In the genomic region with DNA sequence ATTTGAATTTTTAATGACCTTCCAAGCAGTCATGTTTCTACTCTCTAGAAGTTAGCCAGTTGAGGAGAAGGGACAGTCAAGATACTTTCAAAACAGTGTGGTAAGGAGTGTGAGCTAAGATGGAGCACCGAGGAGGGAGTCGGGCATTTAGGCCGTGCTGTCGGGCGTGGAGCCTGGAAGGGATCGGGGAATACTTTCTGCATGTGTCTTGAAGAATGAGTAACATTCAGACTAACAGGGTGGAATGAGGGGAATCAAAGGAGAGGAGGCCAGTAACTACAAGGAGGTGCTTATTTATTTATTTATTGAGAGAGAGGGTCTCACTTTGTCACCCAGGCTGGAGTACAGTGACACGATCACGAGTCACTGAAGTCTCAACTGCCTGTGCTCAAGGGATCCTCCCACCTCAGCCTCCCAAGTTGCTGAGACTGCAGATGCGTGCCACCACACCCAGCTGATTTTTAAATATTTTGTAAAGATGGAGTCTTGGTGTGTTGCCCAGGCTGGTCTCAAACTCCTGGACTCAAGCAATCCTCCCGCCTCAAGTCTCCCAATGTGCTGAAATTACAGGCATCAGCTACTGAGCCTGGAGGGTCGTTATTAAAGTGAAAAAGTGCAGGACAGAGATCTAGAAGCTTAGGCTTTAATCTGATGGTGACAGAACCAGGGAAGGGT, we compare ENCODE assay signal across 8 cellular contexts. TPM values are rescaled to one million over a fixed set of nuclear protein-coding genes. Genes with fewer than 3 reads are reported as not detected.
DNase-seq lines count a peak whose midpoint lies in the region; ATAC-seq and TF ChIP-seq lines count a peak whose summit lies in the region.
"Not testable (repeated sequence)": the region's sequence is repeated elsewhere in the genome, so short reads cannot be mapped to it uniquely, and the experiment has no call there.

No MANE protein-coding gene starts in this region.

- WGBS in heart right ventricle, 2 donors, result 77 to 78% methylated on average over 11 of the region's 11 CpGs

- H3K27ac ChIP-seq in dorsolateral prefrontal cortex (peak overlapping the region in 5 of 59 donors; percentile 12 to 97 (median 96)), heart right ventricle (peak overlapping the region in 5 of 10 donors; percentile 97 to 100 (median 99)), thoracic aorta (peak overlapping the region; percentile 96 to 99)

- not testable (repeated sequence) for TF ChIP-seq CTCF in Caco-2 (IDR thresholded peaks at IDR 0.05; ENCODE audit: insufficient read depth in 1 of 2, low read depth in 1 of 2, low read length in 1 of 2, severe bottlenecking in 1 of 2, unreplicated experiment in 1 of 2); dorsolateral prefrontal cortex (IDR thresholded peaks at IDR 0.05 in 54 of 56, conservative IDR thresholded peaks at IDR 0.05 in 2 of 56; ENCODE audit: low read depth in 1 of 56, partially characterized antibody in 56 of 56); heart right ventricle (IDR thresholded peaks at IDR 0.05); nephron progenitor cell (IDR thresholded peaks at IDR 0.05); thoracic aorta (IDR thresholded peaks at IDR 0.05)

- BruUV-seq in Caco-2 (replicated peaks; lab: Mats Ljungman, UMichigan), result not testable (repeated sequence)

- intact Hi-C loops in Caco-2 (cut with micrococcal nuclease; ENCODE audit: unreplicated experiment) (loop anchor here (2.0 to 10.0 kb wide), 3 partner anchors 37 to 339 kb away; a partner anchor contains a TSS), dorsolateral prefrontal cortex (cut with DNase I) (loop anchor here (2.0 to 10.0 kb wide), 2 partner anchors 13 to 189 kb away; no protein-coding TSS in a partner anchor), heart right ventricle (cut with DNase I) (loop anchor here in 6 of 10 donors (2.0 to 10.0 kb wide), 5 partner anchors 27 to 85 kb away; a partner anchor contains a TSS)

- not testable (repeated sequence) for H3K27me3 Mint-ChIP-seq in Caco-2 (ENCODE audit: insufficient read depth, unreplicated experiment); IgD-negative memory B cell; T-helper 1 cell treated with Interleukin-12 subunit alpha and Interleukin-12 subunit beta and Interleukin-4 antibody, amounts not matched to agents 30 μg/mL and 1 μg/mL, for 36 hours (ENCODE audit: low read depth); activated naive CD8-positive, alpha-beta T cell treated with anti-CD3 and anti-CD28 coated beads for 36 hours; nephron progenitor cell (ENCODE audit: low read depth, poor library complexity)

- ATAC-seq in heart right ventricle; thoracic aorta (ENCODE audit: insufficient number of reproducible peaks, low FRiP score, low read depth): not testable (repeated sequence)

- H3K36me3 Mint-ChIP-seq in Caco-2 (ENCODE audit: insufficient read depth, unreplicated experiment) (peaks cover 72% of the 10 kb centered on the region), nephron progenitor cell (ENCODE audit: low read depth) (peaks cover 51% of the 10 kb centered on the region)
- not testable (repeated sequence) for H3K36me3 Mint-ChIP-seq in IgD-negative memory B cell; T-helper 1 cell treated with Interleukin-12 subunit alpha and Interleukin-12 subunit beta and Interleukin-4 antibody, amounts not matched to agents 30 μg/mL and 1 μg/mL, for 36 hours (ENCODE audit: low read depth); activated naive CD8-positive, alpha-beta T cell treated with anti-CD3 and anti-CD28 coated beads for 36 hours

- POLR2A ChIA-PET in Caco-2 (lab: Charles Lee), result interaction anchor here (2.5 kb wide), 1 partner anchor 28 kb away, joined by 16 read pairs; a partner anchor contains a TSS

- not testable (repeated sequence) for DNase-seq in Caco-2; activated naive CD8-positive, alpha-beta T cell treated with anti-CD3 and anti-CD28 coated beads for 36 hours; dorsolateral prefrontal cortex; heart right ventricle; nephron progenitor cell; thoracic aorta (ENCODE audit: low spot score)

- not testable (repeated sequence) for H3K4me1 ChIP-seq in Caco-2
- peaks cover 0 to 26% (median 20%) of the 10 kb centered on the region in 9 donors for H3K4me1 ChIP-seq in heart right ventricle
- peaks cover 6 to 23% of the 10 kb centered on the region in 2 donors for H3K4me1 ChIP-seq in thoracic aorta (ENCODE audit: control insufficient read depth in 1 of 2, low read depth in 2 of 2)

- peak overlapping the region; percentile 98 for H3K27ac Mint-ChIP-seq in Caco-2 (ENCODE audit: unreplicated experiment)
- peak overlapping the region in 1 of 3 donors; percentile 71 for H3K27ac Mint-ChIP-seq in IgD-negative memory B cell
- not testable (repeated sequence) for H3K27ac Mint-ChIP-seq in T-helper 1 cell treated with Interleukin-12 subunit alpha and Interleukin-12 subunit beta and Interleukin-4 antibody, amounts not matched to agents 30 μg/mL and 1 μg/mL, for 36 hours; activated naive CD8-positive, alpha-beta T cell treated with anti-CD3 and anti-CD28 coated beads for 36 hours; nephron progenitor cell

- H3K4me3 Mint-ChIP-seq in Caco-2 (ENCODE audit: unreplicated experiment), result peak overlapping the region; percentile 97
- H3K4me3 Mint-ChIP-seq in IgD-negative memory B cell, result peak overlapping the region; percentile 10 to 95 (median 42)
- peak overlapping the region; percentile 96 for H3K4me3 Mint-ChIP-seq in T-helper 1 cell treated with Interleukin-12 subunit alpha and Interleukin-12 subunit beta and Interleukin-4 antibody, amounts not matched to agents 30 μg/mL and 1 μg/mL, for 36 hours
- peak overlapping the region; percentile 94 for H3K4me3 Mint-ChIP-seq in activated naive CD8-positive, alpha-beta T cell treated with anti-CD3 and anti-CD28 coated beads for 36 hours
- H3K4me3 Mint-ChIP-seq in nephron progenitor cell, result peak overlapping the region; percentile 95

- not testable (repeated sequence) for H3K9me3 Mint-ChIP-seq in Caco-2 (ENCODE audit: unreplicated experiment); IgD-negative memory B cell; T-helper 1 cell treated with Interleukin-12 subunit alpha and Interleukin-12 subunit beta and Interleukin-4 antibody, amounts not matched to agents 30 μg/mL and 1 μg/mL, for 36 hours; activated naive CD8-positive, alpha-beta T cell treated with anti-CD3 and anti-CD28 coated beads for 36 hours
- peaks cover 21% of the 10 kb centered on the region for H3K9me3 Mint-ChIP-seq in nephron progenitor cell

- not testable (repeated sequence) for H3K9me3 ChIP-seq in Caco-2, heart right ventricle, thoracic aorta

- H3K4me3 ChIP-seq in Caco-2 (ENCODE audit: low read depth, low read length), result peak overlapping the region; percentile 96
- peak overlapping the region in 56 of 59 donors; percentile 68 to 98 (median 92) for H3K4me3 ChIP-seq in dorsolateral prefrontal cortex
- H3K4me3 ChIP-seq in heart right ventricle, result peak overlapping the region in 9 of 10 donors; percentile 60 to 90 (median 82)
- peak overlapping the region; percentile 100 for H3K4me3 ChIP-seq in thoracic aorta

- CTCF ChIA-PET in Caco-2 (lab: Charles Lee), result not testable (repeated sequence)

- H3K4me1 Mint-ChIP-seq in Caco-2 (ENCODE audit: low read depth, unreplicated experiment) (peaks cover 15% of the 10 kb centered on the region), IgD-negative memory B cell (peaks cover 12 to 17% (median 14%) of the 10 kb centered on the region in 3 donors), nephron progenitor cell (peaks cover 17% of the 10 kb centered on the region)
- H3K4me1 Mint-ChIP-seq in T-helper 1 cell treated with Interleukin-12 subunit alpha and Interleukin-12 subunit beta and Interleukin-4 antibody, amounts not matched to agents 30 μg/mL and 1 μg/mL, for 36 hours (ENCODE audit: low read depth), result peaks cover 18% of the 10 kb centered on the region
- H3K4me1 Mint-ChIP-seq in activated naive CD8-positive, alpha-beta T cell treated with anti-CD3 and anti-CD28 coated beads for 36 hours, result peaks cover 15% of the 10 kb centered on the region

- not testable (repeated sequence) for H3K27me3 ChIP-seq in Caco-2 (replicated peaks; ENCODE audit: control insufficient read depth, insufficient read depth, low read length); dorsolateral prefrontal cortex; heart right ventricle; thoracic aorta (replicated peaks; ENCODE audit: insufficient read depth)

- not testable (repeated sequence) for H3K36me3 ChIP-seq in Caco-2 (ENCODE audit: control insufficient read depth, insufficient read depth, low read length); heart right ventricle; thoracic aorta

RNA-seq across cellular contexts. Expression of a gene that starts 27.3 kb away (rescaled TPM):
- total RNA-seq in Caco-2 (2022), result 17.0 and 17.3 TPM in 2 replicates
- polyA plus RNA-seq in IgD-negative memory B cell, result 15.7 TPM
- 1 to 10 TPM; 3.5 to 4.3 TPM for total RNA-seq in activated naive CD8-positive, alpha-beta T cell treated with anti-CD3 and anti-CD28 coated beads for 36 hours
- total RNA-seq in dorsolateral prefrontal cortex, result 10 to 100 TPM; 24.3 to 52.8 (median 34.0) TPM
- 10 to 100 TPM in 3 of 10 donors, 1 to 10 TPM in 7; 7.3 to 13.6 (median 9.1) TPM for total RNA-seq in heart right ventricle
- polyA plus RNA-seq in heart right ventricle, result 1 to 10 TPM; 6.7 to 7.4 TPM
- 10 to 100 TPM; 24.5 to 31.0 TPM for total RNA-seq in thoracic aorta

Comparison
In these comparisons a context has a peak if more than half of its experiments do, and no peak if none do; other contexts are left out.
1. H3K4me3 Mint-ChIP-seq: peak in every context shown above with its lines; median percentile 97 in Caco-2; 96 in T-helper 1 cell treated with Interleukin-12 subunit alpha and Interleukin-12 subunit beta and Interleukin-4 antibody, amounts not matched to agents 30 μg/mL and 1 μg/mL, for 36 hours; 95 in nephron progenitor cell; 94 in activated naive CD8-positive, alpha-beta T cell treated with anti-CD3 and anti-CD28 coated beads for 36 hours; 42 in IgD-negative memory B cell.